Comparison of ENCODE assay signal across 8 cellular contexts in the genomic region with DNA sequence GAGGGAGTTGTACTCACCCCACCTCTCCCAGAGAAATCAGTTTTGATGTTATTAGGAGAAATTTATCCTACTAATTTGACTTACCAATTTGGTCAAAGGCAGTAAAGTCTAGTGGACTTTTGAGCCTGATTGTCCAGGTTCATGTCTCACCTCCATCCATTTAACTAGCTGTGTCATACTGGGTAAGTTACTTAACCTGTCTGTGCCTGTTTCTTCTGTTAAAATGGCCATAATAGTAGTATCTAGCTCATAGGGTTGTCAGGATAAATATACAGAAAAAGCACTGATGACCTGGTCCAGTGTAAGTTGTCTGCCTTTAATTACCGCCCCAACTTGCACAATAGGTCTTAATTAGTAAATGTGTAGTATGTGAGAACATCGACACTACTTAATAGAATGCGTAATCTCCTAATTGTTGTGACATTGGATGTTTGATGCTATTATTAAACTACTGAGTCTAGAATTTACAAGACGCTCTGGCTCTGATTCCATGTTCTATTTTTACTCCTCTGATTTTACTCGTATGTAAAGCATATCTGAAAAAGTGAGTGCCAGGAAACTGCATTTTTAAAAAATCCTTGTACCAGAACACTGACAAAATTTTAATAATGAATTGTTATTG. TPM values are rescaled to one million over a fixed set of nuclear protein-coding genes. Genes with fewer than 3 reads are reported as not detected.
A peak's percentile ranks its signal among the peaks of the same experiment; 100 is the strongest.
DNase-seq lines count a peak whose midpoint lies in the region; ATAC-seq and TF ChIP-seq lines count a peak whose summit lies in the region.

No MANE protein-coding gene starts in this region.

- CTCF ChIA-PET in naive thymus-derived CD4-positive, alpha-beta T cell (lab: Charles Lee): interaction anchor here (1.0 kb wide), 1 partner anchor 9 kb away, joined by 3 read pairs; no protein-coding TSS in a partner anchor

- no peak for TF ChIP-seq CTCF in AG10803 (conservative IDR thresholded peaks at IDR 0.05; ENCODE audit: low read length)

- peak overlapping the region; percentile 86 to 95 (median 94) for H3K4me3 Mint-ChIP-seq in naive thymus-derived CD4-positive, alpha-beta T cell

- H3K9ac ChIP-seq in endocrine pancreas (ENCODE audit: control insufficient read depth, insufficient read depth, low read length): peak overlapping the region; percentile 27

- H3K4me3 ChIP-seq in AG10803 (ENCODE audit: low read length): peak overlapping the region; percentile 77
- H3K4me3 ChIP-seq in endocrine pancreas (ENCODE audit: control insufficient read depth, insufficient read depth, low read length): peak overlapping the region; percentile 90
- H3K4me3 ChIP-seq in naive thymus-derived CD4-positive, alpha-beta T cell (ENCODE audit: low read length): peak overlapping the region; percentile 70

- peaks cover 8 to 44% (median 40%) of the 10 kb centered on the region in 5 donors for H3K36me3 Mint-ChIP-seq in naive thymus-derived CD4-positive, alpha-beta T cell

- peak overlapping the region; percentile 48 to 98 (median 94) for H3K27ac Mint-ChIP-seq in naive thymus-derived CD4-positive, alpha-beta T cell

- POLR2A ChIA-PET in naive thymus-derived CD4-positive, alpha-beta T cell (lab: Charles Lee): interaction anchor here (1.1 to 4.7 kb wide), 4 partner anchors 11 to 92 kb away, joined by 3 to 38 read pairs (median 14); a partner anchor contains a TSS

- peaks cover 0 to 37% (median 16%) of the 10 kb centered on the region in 11 donors for H3K9me3 Mint-ChIP-seq in naive thymus-derived CD4-positive, alpha-beta T cell

- peaks cover 11% of the 10 kb centered on the region for H3K36me3 ChIP-seq in endocrine pancreas (ENCODE audit: control insufficient read depth, insufficient read depth, low read length)
- H3K36me3 ChIP-seq in naive thymus-derived CD4-positive, alpha-beta T cell (ENCODE audit: control insufficient read depth in 2 of 3, insufficient read depth in 3 of 3, low read length in 3 of 3): peaks cover 5 to 32% (median 7%) of the 10 kb centered on the region in 3 experiments

- peak overlapping the region; percentile 100 for H3K27ac ChIP-seq in naive thymus-derived CD4-positive, alpha-beta T cell (ENCODE audit: low read depth, low read length)

- DNase-seq in AG10803 (ENCODE audit: low read depth) (peak; percentile 17), NAMALWA (ENCODE audit: low spot score) (peak; percentile 20), NCI-H345 treated with DMSO at 0.1 percent for 48 hours (lab: John Stamatoyannopoulos, UW; ENCODE audit: unreplicated experiment) (no peak)
- no peak for DNase-seq in naive thymus-derived CD4-positive, alpha-beta T cell

- H3K4me1 Mint-ChIP-seq in naive thymus-derived CD4-positive, alpha-beta T cell: peaks cover 25 to 60% (median 52%) of the 10 kb centered on the region in 7 donors

- peaks cover 0 to 16% (median 0%) of the 10 kb centered on the region in 5 donors for H3K27me3 Mint-ChIP-seq in naive thymus-derived CD4-positive, alpha-beta T cell

- intact Hi-C loops in naive thymus-derived CD4-positive, alpha-beta T cell (cut with micrococcal nuclease): loop anchor here in 1 of 2 donors (2.0 to 10.0 kb wide), 2 partner anchors 17 to 1511 kb away; a partner anchor contains a TSS

- ATAC-seq in naive thymus-derived CD4-positive, alpha-beta T cell: no peak
- ATAC-seq in GM21367 (IDR thresholded peaks at IDR 0.05; ENCODE audit: unreplicated experiment) (no peak), HG02852 (IDR thresholded peaks at IDR 0.05; ENCODE audit: unreplicated experiment) (no peak), GM18517 (IDR thresholded peaks at IDR 0.05; ENCODE audit: unreplicated experiment) (no peak)

- H3K27me3 ChIP-seq in endocrine pancreas (ENCODE audit: control insufficient read depth, insufficient read depth, low read length): no peaks in the 10 kb centered on the region
- H3K27me3 ChIP-seq in naive thymus-derived CD4-positive, alpha-beta T cell (ENCODE audit: control insufficient read depth in 2 of 2, insufficient read depth in 2 of 2, low read length in 2 of 2): no peaks in the 10 kb centered on the region

- H3K4me1 ChIP-seq in endocrine pancreas (ENCODE audit: control insufficient read depth, insufficient read depth, low read length): no peaks in the 10 kb centered on the region
- H3K4me1 ChIP-seq in naive thymus-derived CD4-positive, alpha-beta T cell (ENCODE audit: control insufficient read depth in 2 of 2, insufficient read depth in 2 of 2, low read length in 2 of 2): peaks cover 10 to 16% of the 10 kb centered on the region in 2 donors

- peaks cover 4% of the 10 kb centered on the region for H3K9me3 ChIP-seq in endocrine pancreas (ENCODE audit: control insufficient read depth, low read length)
- H3K9me3 ChIP-seq in naive thymus-derived CD4-positive, alpha-beta T cell (ENCODE audit: control insufficient read depth in 2 of 3, low read length in 3 of 3): peaks cover 0 to 20% (median 0%) of the 10 kb centered on the region in 3 experiments

RNA-seq across cellular contexts. Expression of a gene that starts 1.5 kb away (rescaled TPM):
- total RNA-seq in naive thymus-derived CD4-positive, alpha-beta T cell: 10 to 100 TPM; 53.6 to 81.7 (median 73.7) TPM
- polyA plus RNA-seq in naive thymus-derived CD4-positive, alpha-beta T cell: 10 to 100 TPM; 21.8 to 29.0 TPM

Comparison
In these comparisons a context has a peak if more than half of its experiments do, and no peak if none do; other contexts are left out.
1. DNase-seq: peak in AG10803 (single experiment) and NAMALWA (single experiment); none in naive thymus-derived CD4-positive, alpha-beta T cell (0 of 9) and NCI-H345 treated with DMSO at 0.1 percent for 48 hours (single experiment).
2. Peak in every context shown above with its lines, with median percentiles within 50 percentile points of each other: H3K4me3 ChIP-seq.